7 cellular contexts compared by ENCODE assay signal in the genomic region with DNA sequence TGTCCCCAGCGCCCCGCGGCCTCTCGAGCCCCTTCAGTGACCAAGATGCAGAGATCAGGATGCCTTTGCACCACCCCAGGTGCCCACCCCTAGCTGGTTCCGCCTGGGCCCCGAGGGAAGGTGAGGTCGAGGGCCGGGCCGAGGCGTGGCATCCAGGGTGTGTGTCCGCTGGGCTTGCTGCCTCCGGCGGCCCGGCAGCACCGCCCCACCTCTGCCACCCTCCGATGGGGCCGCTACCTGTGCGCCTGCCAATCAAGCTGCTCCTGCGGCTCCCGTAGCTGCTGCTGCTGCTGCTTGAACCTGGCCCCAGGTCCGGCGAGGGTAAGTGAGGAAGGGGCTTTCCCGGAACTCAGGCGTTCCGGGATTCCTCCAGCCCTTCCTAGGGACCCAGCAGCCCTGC. TPM values are rescaled to one million over a fixed set of nuclear protein-coding genes. Genes with fewer than 3 reads are reported as not detected.
"Had no signal": no experiment of that assay in that cellular context is flagged by ENCODE, and none has a peak within 500 bp of the region (broad histone marks: within the 10 kb centered on the region; RNA-seq: fewer than 3 reads in every experiment).

No MANE protein-coding gene starts in this region.

RNA-seq across cellular contexts. Expression of a gene that starts 11.0 kb away (rescaled TPM):
- total RNA-seq: cardiac septum, dermis blood vessel endothelial cell, fibroblast of villous mesenchyme, lung microvascular endothelial cell, skeletal muscle tissue had no signal
- polyA plus RNA-seq: liver; naive thymus-derived CD4-positive, alpha-beta T cell had no signal
